ENCODE assay signal across 30 cellular contexts in genomic region chr12:57485695-57486094, GRCh38. TPM values are rescaled to one million over a fixed set of nuclear protein-coding genes. Genes with fewer than 3 reads are reported as not detected.
"Had no signal": no experiment of that assay in that cellular context is flagged by ENCODE, and none has a peak within 500 bp of the region (broad histone marks: within the 10 kb centered on the region; RNA-seq: fewer than 3 reads in every experiment).

No MANE protein-coding gene starts in this region.

- H3K27me3 Mint-ChIP-seq: activated CD4-positive, alpha-beta T cell treated with anti-CD3 and anti-CD28 coated beads for 36 hours; activated naive CD4-positive, alpha-beta T cell treated with anti-CD3 and anti-CD28 coated beads, Interleukin-2, amount 10 ng/mL, durations not matched to agents 7 days and 5 days; stimulated activated memory B cell treated with anti-CD40 and anti-IgM and Interleukin-4, amounts not matched to agents 10 μg/mL and 1 μg/mL and 100 μg/mL, for 72 hours; T-cell had no signal

- H3K4me2 ChIP-seq: hepatocyte had no signal

- DNase-seq: activated CD4-positive, alpha-beta T cell treated with anti-CD3 and anti-CD28 coated beads for 36 hours; activated CD4-positive, alpha-beta T cell treated with anti-CD3 and anti-CD28 coated beads, Interleukin-2, amount 50 U/mL, for 48 hours; activated effector memory CD4-positive, alpha-beta T cell treated with Interleukin-2 at 50 U/mL for 16 hours; activated naive CD4-positive, alpha-beta T cell treated with anti-CD3 and anti-CD28 coated beads, Interleukin-2, amount 10 ng/mL, durations not matched to agents 7 days and 5 days; activated T-cell treated with anti-CD3 and anti-CD28 coated beads, Interleukin-2, amount 50 U/mL, for 72 hours; anterior cingulate cortex; central memory CD4-positive, alpha-beta T cell; effector memory CD4-positive, alpha-beta T cell; glutamatergic neuron; immature natural killer cell; midbrain; occipital lobe; small intestine; stimulated activated CD4-positive, alpha-beta T cell treated with anti-CD3 and anti-CD28 coated beads, Interleukin-15, amount 100 ng/mL, for 24 hours; T-cell; T1000 had no signal

- H3K27me3 ChIP-seq: hepatocyte, upper lobe of left lung had no signal

- H3K4me3 ChIP-seq: hepatocyte, lung, upper lobe of left lung had no signal

- FAIRE-seq: endothelial cell of umbilical vein, frontal cortex, small intestine had no signal

- H3K4me3 Mint-ChIP-seq: activated CD4-positive, alpha-beta T cell treated with anti-CD3 and anti-CD28 coated beads for 36 hours; activated naive CD4-positive, alpha-beta T cell treated with anti-CD3 and anti-CD28 coated beads, Interleukin-2, amount 10 ng/mL, durations not matched to agents 7 days and 5 days; activated T-cell treated with anti-CD3 and anti-CD28 coated beads, Interleukin-2, amount 50 U/mL, for 72 hours; brain; immature natural killer cell; stimulated activated memory B cell treated with anti-CD40 and anti-IgM and Interleukin-4, amounts not matched to agents 10 μg/mL and 1 μg/mL and 100 μg/mL, for 72 hours; T-cell; WTC11 had no signal

- H3K27ac ChIP-seq: hepatocyte, upper lobe of left lung had no signal

- H2AFZ ChIP-seq: hepatocyte had no signal

- H3K9me3 Mint-ChIP-seq: activated naive CD4-positive, alpha-beta T cell treated with anti-CD3 and anti-CD28 coated beads, Interleukin-2, amount 10 ng/mL, durations not matched to agents 7 days and 5 days; activated T-cell treated with anti-CD3 and anti-CD28 coated beads, Interleukin-2, amount 50 U/mL, for 72 hours; immature natural killer cell; nephron; stimulated activated memory B cell treated with anti-CD40 and anti-IgM and Interleukin-4, amounts not matched to agents 10 μg/mL and 1 μg/mL and 100 μg/mL, for 72 hours; T-cell; WTC11 had no signal

- H3K9me3 ChIP-seq: upper lobe of left lung had no signal

- ATAC-seq: activated CD4-positive, alpha-beta T cell treated with anti-CD3 and anti-CD28 coated beads for 36 hours; activated T-cell treated with anti-CD3 and anti-CD28 coated beads, Interleukin-2, amount 50 U/mL, for 72 hours; esophagus mucosa; left lobe of liver; sciatic nerve; stimulated activated memory B cell treated with anti-CD40 and anti-IgM and Interleukin-4, amounts not matched to agents 10 μg/mL and 1 μg/mL and 100 μg/mL, for 72 hours; T-cell; WTC11 had no signal

- H3K27ac Mint-ChIP-seq: activated CD4-positive, alpha-beta T cell treated with anti-CD3 and anti-CD28 coated beads for 36 hours; activated naive CD4-positive, alpha-beta T cell treated with anti-CD3 and anti-CD28 coated beads, Interleukin-2, amount 10 ng/mL, durations not matched to agents 7 days and 5 days; activated T-cell treated with anti-CD3 and anti-CD28 coated beads, Interleukin-2, amount 50 U/mL, for 72 hours; brain; nephron; stimulated activated memory B cell treated with anti-CD40 and anti-IgM and Interleukin-4, amounts not matched to agents 10 μg/mL and 1 μg/mL and 100 μg/mL, for 72 hours; WTC11 had no signal

RNA-seq across cellular contexts. Expression of gene ARHGAP9, which starts 6.0 kb away (rescaled TPM):
- total RNA-seq: dermis microvascular lymphatic vessel endothelial cell had no signal

RNA-seq across cellular contexts. Expression of gene INHBE, which starts 30.6 kb away (rescaled TPM):
- total RNA-seq: dermis microvascular lymphatic vessel endothelial cell, endothelial cell of umbilical vein, esophagus mucosa, frontal cortex, occipital lobe, sciatic nerve, temporal lobe had no signal
- polyA plus RNA-seq: endothelial cell of umbilical vein, immature natural killer cell, lung had no signal
